Comparison of ENCODE assay signal across 20 cellular contexts in genomic region chr4:71648448-71648847, GRCh38.
"Had no signal": no experiment of that assay in that cellular context is flagged by ENCODE, and none has a peak within 500 bp of the region (broad histone marks: within the 10 kb centered on the region; RNA-seq: fewer than 3 reads in every experiment).

No MANE protein-coding gene starts in this region.

- H3K4me3 Mint-ChIP-seq: activated T-cell treated with anti-CD3 and anti-CD28 coated beads, Interleukin-2, amount 50 U/mL, for 4 hours; dendritic cell treated with granulocyte-macrophage colony-stimulating factor and Interleukin-4, amounts not matched to agents 40 ng/mL and 50 ng/mL, for 4 days; T-helper 1 cell treated with Interleukin-12 subunit alpha and Interleukin-12 subunit beta and Interleukin-4 antibody, amounts not matched to agents 30 μg/mL and 1 μg/mL, for 36 hours had no signal

- H3K9me3 Mint-ChIP-seq: activated T-cell treated with anti-CD3 and anti-CD28 coated beads, Interleukin-2, amount 50 U/mL, for 4 hours; dendritic cell treated with granulocyte-macrophage colony-stimulating factor and Interleukin-4, amounts not matched to agents 40 ng/mL and 50 ng/mL, for 4 days; T-helper 1 cell treated with Interleukin-12 subunit alpha and Interleukin-12 subunit beta and Interleukin-4 antibody, amounts not matched to agents 30 μg/mL and 1 μg/mL, for 36 hours had no signal

- H3K4me3 ChIP-seq: lung, tibial artery had no signal

- H3K36me3 ChIP-seq: tibial artery had no signal

- H3K27ac ChIP-seq: tibial artery, VCaP had no signal

- H3K27me3 ChIP-seq: tibial artery had no signal

- H3K27me3 Mint-ChIP-seq: dendritic cell treated with granulocyte-macrophage colony-stimulating factor and Interleukin-4, amounts not matched to agents 40 ng/mL and 50 ng/mL, for 4 days had no signal

- ATAC-seq: activated T-cell treated with anti-CD3 and anti-CD28 coated beads, Interleukin-2, amount 50 U/mL, for 4 hours; stimulated activated naive CD8-positive, alpha-beta T cell treated with anti-CD3 and anti-CD28 coated beads, Interleukin-15, Interleukin-2, amounts not matched to agents 100 U/mL and 50 U/mL, for 24 hours had no signal

- H3K9me3 ChIP-seq: tibial artery had no signal

- H3K27ac Mint-ChIP-seq: dendritic cell treated with granulocyte-macrophage colony-stimulating factor and Interleukin-4, amounts not matched to agents 40 ng/mL and 50 ng/mL, for 4 days; T-helper 1 cell treated with Interleukin-12 subunit alpha and Interleukin-12 subunit beta and Interleukin-4 antibody, amounts not matched to agents 30 μg/mL and 1 μg/mL, for 36 hours had no signal

- DNase-seq: activated CD4-positive, alpha-beta T cell treated with anti-CD3 and anti-CD28 coated beads, Interleukin-2, amount 50 U/mL, for 1 hour; activated CD4-positive, CD25-positive, alpha-beta regulatory T cell treated with anti-CD3 and anti-CD28 coated beads, Interleukin-2, amount 50 U/mL, for 72 hours; activated CD8-positive, alpha-beta memory T cell treated with anti-CD3 and anti-CD28 coated beads, Interleukin-2, amount 50 U/mL, for 4 hours; activated effector memory CD4-positive, alpha-beta T cell treated with Interleukin-2 at 50 U/mL for 16 hours; activated naive CD4-positive, alpha-beta T cell treated with anti-CD3 and anti-CD28 coated beads, Interleukin-2, amount 50 U/mL, for 16 hours; activated T-cell treated with anti-CD3 and anti-CD28 coated beads, Interleukin-2, amount 50 U/mL, for 4 hours; aorta; cerebellar nuclear complex; effector memory CD4-positive, alpha-beta T cell; foreskin fibroblast; glutamatergic neuron; hippocampal formation; occipital lobe; stimulated activated naive CD8-positive, alpha-beta T cell treated with anti-CD3 and anti-CD28 coated beads, Interleukin-15, Interleukin-2, amounts not matched to agents 100 U/mL and 50 U/mL, for 24 hours; substantia nigra; tibial artery had no signal

- H3K4me1 ChIP-seq: tibial artery had no signal
